In genomic region chr1:245877976-245878375, GRCh38 we compare ENCODE assay signal across 26 cellular contexts.
"Had no signal": no experiment of that assay in that cellular context is flagged by ENCODE, and none has a peak within 500 bp of the region (broad histone marks: within the 10 kb centered on the region; RNA-seq: fewer than 3 reads in every experiment).

No MANE protein-coding gene starts in this region.

- ATAC-seq: gastrocnemius medialis; left cardiac atrium; natural killer cell; pancreas; sciatic nerve; stimulated activated effector memory CD8-positive, alpha-beta T cell treated with anti-CD3 and anti-CD28 coated beads, Interleukin-12 subunit alpha, Interleukin-12 subunit beta, amount 100 ng/mL, for 72 hours had no signal

- H3K27me3 ChIP-seq: ascending aorta, esophagus muscularis mucosa, gastrocnemius medialis, pancreas, vagina had no signal

- H3K36me3 ChIP-seq: ascending aorta, esophagus muscularis mucosa, gastrocnemius medialis, pancreas, prostate gland, thoracic aorta, vagina had no signal

- DNase-seq: activated CD4-positive, alpha-beta T cell treated with anti-CD3 and anti-CD28 coated beads for 4 hours; activated CD4-positive, alpha-beta T cell treated with anti-CD3 and anti-CD28 coated beads, Interleukin-2, amount 50 U/mL, for 4 hours; activated naive CD4-positive, alpha-beta T cell treated with Interleukin-2 at 50 U/mL for 16 hours; activated T-cell treated with anti-CD3 and anti-CD28 coated beads for 4 hours; activated T-cell treated with anti-CD3 and anti-CD28 coated beads, Interleukin-2, amount 50 U/mL, for 72 hours; endodermal cell; gastrocnemius medialis; glutamatergic neuron; islet precursor cell; left cardiac atrium; natural killer cell; pancreas; retina; stimulated activated CD4-positive, alpha-beta T cell treated with anti-CD3 and anti-CD28 coated beads, Interleukin-4, amount 100 ng/mL, for 24 hours; T-helper 9 cell had no signal

- H3K9me3 ChIP-seq: ascending aorta, esophagus muscularis mucosa, gastrocnemius medialis, pancreas, prostate gland, thoracic aorta, vagina had no signal

- H3K4me3 ChIP-seq: ascending aorta, coronary artery, esophagus muscularis mucosa, gastrocnemius medialis, pancreas, prostate gland, skin epidermis, thoracic aorta, vagina had no signal

- H3K27ac ChIP-seq: ascending aorta, coronary artery, esophagus muscularis mucosa, gastrocnemius medialis, pancreas, prostate gland, skin epidermis, thoracic aorta, vagina, VCaP had no signal

- H3K4me1 ChIP-seq: ascending aorta, pancreas, prostate gland had no signal

- FAIRE-seq: pancreas, TTC549 had no signal
